11 cellular contexts compared by ENCODE assay signal in genomic region chr13:50370303-50370950, GRCh38.
DNase-seq lines count a peak whose midpoint lies in the region; ATAC-seq, FAIRE-seq and TF ChIP-seq lines count a peak whose summit lies in the region.
"Had no signal": no experiment of that assay in that cellular context is flagged by ENCODE, and none has a peak within 500 bp of the region (broad histone marks: within the 10 kb centered on the region; RNA-seq: fewer than 3 reads in every experiment).

No MANE protein-coding gene starts in this region.

- POLR2A ChIA-PET in naive thymus-derived CD8-positive, alpha-beta T cell (lab: Charles Lee): no interaction called here

- no peak overlapping the region for H3K4me3 ChIP-seq in suprapubic skin
- H3K4me3 ChIP-seq: BLaER1 treated with 17β-estradiol and CSF1 and Interleukin-3, amounts not matched to agents 10 nM and 100 nM; cardiac muscle cell had no signal

- no peaks in the 10 kb centered on the region for H3K36me3 ChIP-seq in suprapubic skin
- H3K36me3 ChIP-seq: BLaER1 treated with 17β-estradiol and CSF1 and Interleukin-3, amounts not matched to agents 10 nM and 100 nM; cardiac muscle cell had no signal

- H3K9me3 Mint-ChIP-seq in naive thymus-derived CD8-positive, alpha-beta T cell: peaks cover 0 to 2% (median 0%) of the 10 kb centered on the region in 9 donors

- no peaks in the 10 kb centered on the region for H3K36me3 Mint-ChIP-seq in naive thymus-derived CD8-positive, alpha-beta T cell

- H3K27me3 Mint-ChIP-seq in naive thymus-derived CD8-positive, alpha-beta T cell: peaks cover 11 to 27% (median 12%) of the 10 kb centered on the region in 5 donors

- ATAC-seq in GM18498 (IDR thresholded peaks at IDR 0.05; ENCODE audit: unreplicated experiment) (peak; percentile 72), GM21515 (IDR thresholded peaks at IDR 0.05; ENCODE audit: unreplicated experiment) (peak; percentile 54), HG03342 (IDR thresholded peaks at IDR 0.05; ENCODE audit: unreplicated experiment) (peak; percentile 67)
- no peak for ATAC-seq in naive thymus-derived CD8-positive, alpha-beta T cell

- H3K27ac ChIP-seq in suprapubic skin: no peak overlapping the region
- H3K27ac ChIP-seq: cardiac muscle cell had no signal

- WGBS in suprapubic skin: 73% methylated on average over 5 of the region's 5 CpGs

- no peaks in the 10 kb centered on the region for H3K27me3 ChIP-seq in suprapubic skin
- H3K27me3 ChIP-seq: BLaER1 treated with 17β-estradiol and CSF1 and Interleukin-3, amounts not matched to agents 10 nM and 100 nM; cardiac muscle cell had no signal

- TF ChIP-seq CTCF in suprapubic skin (IDR thresholded peaks at IDR 0.05): no peak

- no peak for TF ChIP-seq EP300 in suprapubic skin (IDR thresholded peaks at IDR 0.05)

- H3K4me1 Mint-ChIP-seq in naive thymus-derived CD8-positive, alpha-beta T cell: peaks cover 0 to 22% (median 2%) of the 10 kb centered on the region in 4 donors

- DNase-seq in SKM-1 treated with dmso at 0.1 percent for 144 hours (lab: John Stamatoyannopoulos, UW; ENCODE audit: unreplicated experiment) (peak; percentile 84), suprapubic skin (ENCODE audit: low spot score in 2 of 2) (no peak), urothelium cell line (ENCODE audit: low spot score) (no peak)
- no peak for DNase-seq in naive thymus-derived CD8-positive, alpha-beta T cell
- no peak for DNase-seq in activated CD4-positive, alpha-beta T cell treated with anti-CD3 and anti-CD28 coated beads for 48 hours
- DNase-seq: NCI-H1092 had no signal

- H3K4me3 Mint-ChIP-seq in naive thymus-derived CD8-positive, alpha-beta T cell: no peak overlapping the region

- no peak for FAIRE-seq in urothelium cell line (lab: Jason Lieb, UNC)

- no peaks in the 10 kb centered on the region for H3K4me1 ChIP-seq in suprapubic skin

- peak overlapping the region in 1 of 10 donors; percentile 2 for H3K27ac Mint-ChIP-seq in naive thymus-derived CD8-positive, alpha-beta T cell

- no peaks in the 10 kb centered on the region for H3K9me3 ChIP-seq in suprapubic skin
- H3K9me3 ChIP-seq: BLaER1 treated with 17β-estradiol and CSF1 and Interleukin-3, amounts not matched to agents 10 nM and 100 nM had no signal

- TF ChIP-seq POLR2A in suprapubic skin (IDR thresholded peaks at IDR 0.05): no peak

Comparison
In these comparisons a context has a peak if more than half of its experiments do, and no peak if none do; other contexts are left out.
1. ATAC-seq: peak in GM18498 (single experiment), GM21515 (single experiment) and HG03342 (single experiment); none in naive thymus-derived CD8-positive, alpha-beta T cell (0 of 2).